In genomic region chr14:51533877-51534553, GRCh38 we compare ENCODE assay signal across 12 cellular contexts.
DNase-seq lines count a peak whose midpoint lies in the region; ATAC-seq and TF ChIP-seq lines count a peak whose summit lies in the region.
"Had no signal": no experiment of that assay in that cellular context is flagged by ENCODE, and none has a peak within 500 bp of the region (broad histone marks: within the 10 kb centered on the region; RNA-seq: fewer than 3 reads in every experiment).

No MANE protein-coding gene starts in this region.

- H3K36me3 ChIP-seq in PC-9 (ENCODE audit: low read depth) (no peaks in the 10 kb centered on the region), neuron (ENCODE audit: insufficient read depth, low read length) (no peaks in the 10 kb centered on the region)

- peak overlapping the region; percentile 40 for H3K27ac ChIP-seq in AG04450 (ENCODE audit: low read depth, low read length)
- H3K27ac ChIP-seq in PC-9, result peak overlapping the region; percentile 99
- peak overlapping the region; percentile 98 for H3K27ac ChIP-seq in epithelial cell of prostate

- ATAC-seq in GM19023 (IDR thresholded peaks at IDR 0.05; ENCODE audit: unreplicated experiment) (no peak), HG03378 (IDR thresholded peaks at IDR 0.05; ENCODE audit: unreplicated experiment) (no peak)

- peaks cover 41% of the 10 kb centered on the region for H3F3A ChIP-seq in PC-9 (ENCODE audit: insufficient read depth, low read depth)

- H3K4me3 ChIP-seq in AG04450 (ENCODE audit: low read depth, low read length), result no peak overlapping the region
- peak overlapping the region; percentile 16; the same call in 1 of the 2 replicates for H3K4me3 ChIP-seq in PC-9
- no peak overlapping the region for H3K4me3 ChIP-seq in neuron (ENCODE audit: low read length)

- H3K9me2 ChIP-seq in PC-9 (ENCODE audit: insufficient read depth), result no peaks in the 10 kb centered on the region

- intact Hi-C loops in PC-9 (cut with micrococcal nuclease; ENCODE audit: unreplicated experiment), result loop anchor here (1.0 to 2.0 kb wide), 4 partner anchors 21 to 138 kb away; no protein-coding TSS in a partner anchor

- H2AFZ ChIP-seq in PC-9, result no peak overlapping the region
- peak overlapping the region; percentile 64 for H2AFZ ChIP-seq in neuron (ENCODE audit: low read depth, low read length)

- POLR2A ChIA-PET in AG04450 (lab: Yijun Ruan, JAX), result interaction anchor here (1.0 to 1.6 kb wide), 2 partner anchors 11 to 13 kb away, joined by 3 to 4 read pairs; no protein-coding TSS in a partner anchor
- POLR2A ChIA-PET in PC-9 (lab: Charles Lee; ENCODE audit: unreplicated experiment), result interaction anchor here (0.6 kb wide), 1 partner anchor 116 kb away, joined by 26 read pairs; no protein-coding TSS in a partner anchor

- H4K20me1 ChIP-seq in PC-9 (ENCODE audit: insufficient read depth), result no peaks in the 10 kb centered on the region

- DNase-seq in AG04450 (ENCODE audit: low read depth, low spot score), result no peak
- DNase-seq in PC-9, result no peak
- DNase-seq in epithelial cell of prostate (ENCODE audit: low read depth, low spot score), result no peak
- no peak for DNase-seq in HUDEP-2 (lab: John Stamatoyannopoulos, UW; ENCODE audit: unreplicated experiment in 76 of 76)
- no peak for DNase-seq in foreskin melanocyte
- DNase-seq: activated CD4-positive, alpha-beta T cell treated with anti-CD3 and anti-CD28 coated beads for 48 hours; activated naive CD8-positive, alpha-beta T cell treated with anti-CD3 and anti-CD28 coated beads, Interleukin-2, amount 10 ng/mL, durations not matched to agents 7 days and 5 days; activated T-cell treated with anti-CD3 and anti-CD28 coated beads for 4 hours; Right ventricle myocardium superior had no signal

- H3K4me1 ChIP-seq in PC-9 (replicated peaks; ENCODE audit: insufficient read depth), result peaks cover 49% of the 10 kb centered on the region
- peaks cover 5% of the 10 kb centered on the region for H3K4me1 ChIP-seq in neuron (ENCODE audit: insufficient read depth, low read length)

- BruUV-seq in PC-9 (replicated peaks; lab: Mats Ljungman, UMichigan), result TSS peak; percentile 49

- H3K79me2 ChIP-seq in PC-9 (ENCODE audit: low read depth), result no peaks in the 10 kb centered on the region

- H3K27me3 ChIP-seq in AG04450 (ENCODE audit: control insufficient read depth, insufficient read depth, low read length) (no peaks in the 10 kb centered on the region), PC-9 (ENCODE audit: insufficient read depth, low read depth) (no peaks in the 10 kb centered on the region), neuron (ENCODE audit: insufficient read depth, low read length) (no peaks in the 10 kb centered on the region)

- peak overlapping the region; percentile 67 for H3K4me2 ChIP-seq in PC-9

- CTCF ChIA-PET in AG04450 (lab: Charles Lee) (interaction anchor here (0.5 kb wide), 1 partner anchor 570 kb away, joined by 3 read pairs; no protein-coding TSS in a partner anchor), PC-9 (lab: Charles Lee) (interaction anchor here (0.5 to 0.8 kb wide), 2 partner anchors 15 to 251 kb away, joined by 3 read pairs; no protein-coding TSS in a partner anchor)

- H3K9me3 ChIP-seq in AG04450 (ENCODE audit: control insufficient read depth, insufficient read depth, low read length) (no peaks in the 10 kb centered on the region), PC-9 (ENCODE audit: insufficient read depth, low read depth) (peaks cover 19% of the 10 kb centered on the region), neuron (ENCODE audit: low read length) (no peaks in the 10 kb centered on the region)

- no peak for TF ChIP-seq CTCF in AG04450 (IDR thresholded peaks at IDR 0.05; ENCODE audit: low read depth, low read length)
- no peak for TF ChIP-seq CTCF in PC-9 (conservative IDR thresholded peaks at IDR 0.05)

Comparison
In these comparisons a context has a peak if more than half of its experiments do, and no peak if none do; other contexts are left out.
1. H3K27ac ChIP-seq: peak in every context shown above with its lines; median percentile 99 in PC-9; 98 in epithelial cell of prostate; 40 in AG04450.